In the genomic region with DNA sequence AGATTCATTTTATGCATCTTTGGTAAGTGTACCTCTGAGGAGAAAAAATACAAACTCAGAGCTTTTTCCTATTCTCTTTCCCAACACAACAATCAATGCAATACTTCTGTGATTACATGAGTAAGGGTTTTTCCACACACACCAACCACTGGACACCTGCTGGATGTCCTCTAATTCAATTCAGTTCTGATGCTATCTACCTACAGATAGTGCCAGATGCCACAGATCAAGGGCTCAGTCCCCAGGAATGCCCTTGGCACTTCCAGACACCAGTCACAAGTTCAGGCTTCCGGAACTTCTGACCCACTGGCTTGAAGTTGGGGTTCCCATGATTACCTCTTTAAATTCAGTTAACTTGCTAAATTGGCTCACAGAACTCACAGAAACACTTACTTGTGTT, we compare ENCODE assay signal across 1 cellular context.
TF ChIP-seq lines count a peak whose summit lies in the region.

No MANE protein-coding gene starts in this region.

TF ChIP-seq in H1, 55 proteins besides CTCF, POLR2A, EP300 and RAD21:
- TF ChIP-seq GTF2F1 (IDR thresholded peaks at IDR 0.05; ENCODE audit: borderline replicate concordance, low read depth, low read length) (no peak), KDM4A (IDR thresholded peaks at IDR 0.05; ENCODE audit: low read depth, low read length, severe bottlenecking) (no peak), KDM5A (IDR thresholded peaks at IDR 0.05; ENCODE audit: low read length) (no peak), SIRT6 (IDR thresholded peaks at IDR 0.05; ENCODE audit: low read length) (no peak), SAP30 (IDR thresholded peaks at IDR 0.05; ENCODE audit: insufficient read depth, insufficient replicate concordance, low read length) (no peak), CREB1 (IDR thresholded peaks at IDR 0.05) (no peak), TBP (IDR thresholded peaks at IDR 0.05; ENCODE audit: low read depth, low read length) (no peak)
- TF ChIP-seq, protein P1, sequence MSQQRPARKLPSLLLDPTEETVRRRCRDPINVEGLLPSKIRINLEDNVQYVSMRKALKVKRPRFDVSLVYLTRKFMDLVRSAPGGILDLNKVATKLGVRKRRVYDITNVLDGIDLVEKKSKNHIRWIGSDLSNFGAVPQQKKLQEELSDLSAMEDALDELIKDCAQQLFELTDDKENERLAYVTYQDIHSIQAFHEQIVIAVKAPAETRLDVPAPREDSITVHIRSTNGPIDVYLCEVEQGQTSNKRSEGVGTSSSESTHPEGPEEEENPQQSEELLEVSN (IDR thresholded peaks at IDR 0.05): no peak
- TF ChIP-seq, protein P2, sequence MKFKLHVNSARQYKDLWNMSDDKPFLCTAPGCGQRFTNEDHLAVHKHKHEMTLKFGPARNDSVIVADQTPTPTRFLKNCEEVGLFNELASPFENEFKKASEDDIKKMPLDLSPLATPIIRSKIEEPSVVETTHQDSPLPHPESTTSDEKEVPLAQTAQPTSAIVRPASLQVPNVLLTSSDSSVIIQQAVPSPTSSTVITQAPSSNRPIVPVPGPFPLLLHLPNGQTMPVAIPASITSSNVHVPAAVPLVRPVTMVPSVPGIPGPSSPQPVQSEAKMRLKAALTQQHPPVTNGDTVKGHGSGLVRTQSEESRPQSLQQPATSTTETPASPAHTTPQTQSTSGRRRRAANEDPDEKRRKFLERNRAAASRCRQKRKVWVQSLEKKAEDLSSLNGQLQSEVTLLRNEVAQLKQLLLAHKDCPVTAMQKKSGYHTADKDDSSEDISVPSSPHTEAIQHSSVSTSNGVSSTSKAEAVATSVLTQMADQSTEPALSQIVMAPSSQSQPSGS (IDR thresholded peaks at IDR 0.05; ENCODE audit: low read length): no peak
